Comparison of ENCODE assay signal across 1 cellular context in the genomic region with DNA sequence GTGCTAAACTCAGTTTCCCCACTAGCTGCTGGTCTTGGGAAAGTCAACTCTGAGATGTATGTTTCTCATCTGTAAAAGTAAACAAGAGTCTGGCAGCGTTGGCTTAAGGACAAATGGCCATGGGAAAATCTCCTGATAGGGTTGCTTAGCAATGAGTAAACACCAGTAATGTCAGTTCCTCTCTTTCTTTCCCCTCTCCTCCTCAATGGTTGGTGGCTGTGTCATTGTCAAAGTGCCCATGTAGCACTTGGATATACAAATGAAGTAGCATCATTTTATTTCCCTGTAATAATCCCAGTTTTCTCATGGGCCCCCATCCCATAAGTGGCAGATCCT.
TF ChIP-seq lines count a peak whose summit lies in the region.

No MANE protein-coding gene starts in this region.

TF ChIP-seq in A549, 52 proteins besides CTCF, POLR2A, EP300 and RAD21 (continued from another document):
- TF ChIP-seq, protein P1, sequence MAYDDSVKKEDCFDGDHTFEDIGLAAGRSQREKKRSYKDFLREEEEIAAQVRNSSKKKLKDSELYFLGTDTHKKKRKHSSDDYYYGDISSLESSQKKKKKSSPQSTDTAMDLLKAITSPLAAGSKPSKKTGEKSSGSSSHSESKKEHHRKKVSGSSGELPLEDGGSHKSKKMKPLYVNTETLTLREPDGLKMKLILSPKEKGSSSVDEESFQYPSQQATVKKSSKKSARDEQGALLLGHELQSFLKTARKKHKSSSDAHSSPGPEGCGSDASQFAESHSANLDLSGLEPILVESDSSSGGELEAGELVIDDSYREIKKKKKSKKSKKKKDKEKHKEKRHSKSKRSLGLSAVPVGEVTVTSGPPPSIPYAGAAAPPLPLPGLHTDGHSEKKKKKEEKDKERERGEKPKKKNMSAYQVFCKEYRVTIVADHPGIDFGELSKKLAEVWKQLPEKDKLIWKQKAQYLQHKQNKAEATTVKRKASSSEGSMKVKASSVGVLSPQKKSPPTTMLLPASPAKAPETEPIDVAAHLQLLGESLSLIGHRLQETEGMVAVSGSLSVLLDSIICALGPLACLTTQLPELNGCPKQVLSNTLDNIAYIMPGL (CRISPR knock-in tag; IDR thresholded peaks at IDR 0.05; ENCODE audit: borderline replicate concordance) = no peak
- TF ChIP-seq JUNB (IDR thresholded peaks at IDR 0.05) (no peak), GATA3 (IDR thresholded peaks at IDR 0.05; ENCODE audit: borderline replicate concordance) (no peak), EHF (CRISPR knock-in tag; IDR thresholded peaks at IDR 0.05) (no peak), CHD4 (IDR thresholded peaks at IDR 0.05; ENCODE audit: borderline replicate concordance) (no peak), MAZ (IDR thresholded peaks at IDR 0.05; ENCODE audit: borderline replicate concordance, low read depth, low read length) (no peak), BHLHE40 (IDR thresholded peaks at IDR 0.05; ENCODE audit: low read depth, low read length) (no peak), TFCP2L1 (CRISPR knock-in tag; IDR thresholded peaks at IDR 0.05) (no peak), HEYL (CRISPR knock-in tag; IDR thresholded peaks at IDR 0.05) (no peak), PHF8 (IDR thresholded peaks at IDR 0.05; ENCODE audit: borderline replicate concordance, low read depth) (no peak)
- TF ChIP-seq, protein P2, sequence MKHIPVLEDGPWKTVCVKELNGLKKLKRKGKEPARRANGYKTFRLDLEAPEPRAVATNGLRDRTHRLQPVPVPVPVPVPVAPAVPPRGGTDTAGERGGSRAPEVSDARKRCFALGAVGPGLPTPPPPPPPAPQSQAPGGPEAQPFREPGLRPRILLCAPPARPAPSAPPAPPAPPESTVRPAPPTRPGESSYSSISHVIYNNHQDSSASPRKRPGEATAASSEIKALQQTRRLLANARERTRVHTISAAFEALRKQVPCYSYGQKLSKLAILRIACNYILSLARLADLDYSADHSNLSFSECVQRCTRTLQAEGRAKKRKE (CRISPR knock-in tag; IDR thresholded peaks at IDR 0.05; ENCODE audit: low read depth) = no peak
- TF ChIP-seq, protein P3, sequence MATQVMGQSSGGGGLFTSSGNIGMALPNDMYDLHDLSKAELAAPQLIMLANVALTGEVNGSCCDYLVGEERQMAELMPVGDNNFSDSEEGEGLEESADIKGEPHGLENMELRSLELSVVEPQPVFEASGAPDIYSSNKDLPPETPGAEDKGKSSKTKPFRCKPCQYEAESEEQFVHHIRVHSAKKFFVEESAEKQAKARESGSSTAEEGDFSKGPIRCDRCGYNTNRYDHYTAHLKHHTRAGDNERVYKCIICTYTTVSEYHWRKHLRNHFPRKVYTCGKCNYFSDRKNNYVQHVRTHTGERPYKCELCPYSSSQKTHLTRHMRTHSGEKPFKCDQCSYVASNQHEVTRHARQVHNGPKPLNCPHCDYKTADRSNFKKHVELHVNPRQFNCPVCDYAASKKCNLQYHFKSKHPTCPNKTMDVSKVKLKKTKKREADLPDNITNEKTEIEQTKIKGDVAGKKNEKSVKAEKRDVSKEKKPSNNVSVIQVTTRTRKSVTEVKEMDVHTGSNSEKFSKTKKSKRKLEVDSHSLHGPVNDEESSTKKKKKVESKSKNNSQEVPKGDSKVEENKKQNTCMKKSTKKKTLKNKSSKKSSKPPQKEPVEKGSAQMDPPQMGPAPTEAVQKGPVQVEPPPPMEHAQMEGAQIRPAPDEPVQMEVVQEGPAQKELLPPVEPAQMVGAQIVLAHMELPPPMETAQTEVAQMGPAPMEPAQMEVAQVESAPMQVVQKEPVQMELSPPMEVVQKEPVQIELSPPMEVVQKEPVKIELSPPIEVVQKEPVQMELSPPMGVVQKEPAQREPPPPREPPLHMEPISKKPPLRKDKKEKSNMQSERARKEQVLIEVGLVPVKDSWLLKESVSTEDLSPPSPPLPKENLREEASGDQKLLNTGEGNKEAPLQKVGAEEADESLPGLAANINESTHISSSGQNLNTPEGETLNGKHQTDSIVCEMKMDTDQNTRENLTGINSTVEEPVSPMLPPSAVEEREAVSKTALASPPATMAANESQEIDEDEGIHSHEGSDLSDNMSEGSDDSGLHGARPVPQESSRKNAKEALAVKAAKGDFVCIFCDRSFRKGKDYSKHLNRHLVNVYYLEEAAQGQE (IDR thresholded peaks at IDR 0.05) = no peak
TF ChIP-seq in A549: peak in this region for 0.
